In the genomic region with DNA sequence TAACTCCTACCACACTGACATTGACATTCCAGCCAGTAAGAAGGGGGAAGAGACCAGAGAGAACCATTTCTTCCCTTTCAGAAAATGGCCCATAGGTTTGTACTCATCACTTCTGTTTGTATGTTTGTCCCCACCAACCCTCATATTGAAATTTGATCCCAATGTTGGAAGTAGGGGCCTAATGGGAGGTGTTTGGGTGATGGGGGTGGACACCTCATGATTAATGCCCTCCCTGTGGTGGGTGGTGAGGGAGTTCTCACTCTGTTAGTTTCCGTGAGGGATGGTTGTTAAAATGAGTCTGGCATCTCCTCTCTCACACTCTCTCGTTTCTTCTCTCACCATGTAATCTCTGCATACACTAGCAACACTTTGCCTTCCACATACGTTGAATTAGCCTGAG, we compare ENCODE assay signal across 24 cellular contexts.
"Had no signal": no experiment of that assay in that cellular context is flagged by ENCODE, and none has a peak within 500 bp of the region (broad histone marks: within the 10 kb centered on the region; RNA-seq: fewer than 3 reads in every experiment).

No MANE protein-coding gene starts in this region.

- H3K4me3 ChIP-seq: colonic mucosa, coronary artery, dorsolateral prefrontal cortex, esophagus muscularis mucosa, esophagus squamous epithelium, gastrocnemius medialis, gastroesophageal sphincter, heart left ventricle, heart right ventricle had no signal

- DNase-seq: colonic mucosa; cortex of kidney; dermis blood vessel endothelial cell; dorsolateral prefrontal cortex; effector CD4-positive, alpha-beta T cell; effector CD8-positive, alpha-beta T cell; effector memory CD4-positive, alpha-beta T cell; effector memory CD8-positive, alpha-beta T cell; endodermal cell; erythroblast; esophagus squamous epithelium; foreskin fibroblast; foreskin keratinocyte; foreskin melanocyte; gastrocnemius medialis; glutamatergic neuron; head of caudate nucleus; heart left ventricle; heart right ventricle had no signal

- ATAC-seq: effector memory CD8-positive, alpha-beta T cell; esophagus mucosa; foreskin keratinocyte; gastrocnemius medialis; gastroesophageal sphincter; heart left ventricle; heart right ventricle had no signal

- H3K4me1 ChIP-seq: colonic mucosa, esophagus squamous epithelium, foreskin keratinocyte, gastrocnemius medialis had no signal

- H3K27ac ChIP-seq: colonic mucosa, coronary artery, dorsolateral prefrontal cortex, epithelial cell of prostate, esophagus muscularis mucosa, esophagus squamous epithelium, foreskin keratinocyte, gastrocnemius medialis, gastroesophageal sphincter, heart left ventricle, heart right ventricle had no signal

- H3K27me3 ChIP-seq: colonic mucosa, dorsolateral prefrontal cortex, esophagus muscularis mucosa, esophagus squamous epithelium, foreskin keratinocyte, gastroesophageal sphincter, heart left ventricle, heart right ventricle had no signal

- H3K9me3 ChIP-seq: colonic mucosa, gastrocnemius medialis had no signal

- H3K36me3 ChIP-seq: colonic mucosa, esophagus squamous epithelium, gastrocnemius medialis, gastroesophageal sphincter, heart left ventricle, heart right ventricle had no signal
